20 cellular contexts compared by ENCODE assay signal in genomic region chr7:36961691-36962090, GRCh38.
DNase-seq lines count a peak whose midpoint lies in the region; ATAC-seq, FAIRE-seq and TF ChIP-seq lines count a peak whose summit lies in the region.
"Had no signal": no experiment of that assay in that cellular context is flagged by ENCODE, and none has a peak within 500 bp of the region (broad histone marks: within the 10 kb centered on the region; RNA-seq: fewer than 3 reads in every experiment).

No MANE protein-coding gene starts in this region.

- H4K5ac ChIP-seq in IMR-90 (ENCODE audit: low read depth, low read length) (no peak overlapping the region), H1 (ENCODE audit: insufficient read length, low read depth, low read length) (no peak overlapping the region)

- H2AK5ac ChIP-seq in IMR-90 (ENCODE audit: low read depth, low read length): no peak overlapping the region
- H2AK5ac ChIP-seq in H1 (ENCODE audit: low read depth, low read length): no peak overlapping the region

- H3K23me2 ChIP-seq in H1 (ENCODE audit: low read depth, low read length): no peaks in the 10 kb centered on the region

- intact Hi-C loops in IMR-90 (cut with micrococcal nuclease): no loop called here

- no peak for TF ChIP-seq POLR2A in A549 (IDR thresholded peaks at IDR 0.05; ENCODE audit: low read length)
- no peak for TF ChIP-seq POLR2A in IMR-90 (IDR thresholded peaks at IDR 0.05; ENCODE audit: low read depth, low read length)
- TF ChIP-seq POLR2A in H1 (IDR thresholded peaks at IDR 0.05; ENCODE audit: control extremely low read depth in 1 of 2, low read depth in 2 of 2, low read length in 2 of 2): no peak

- no peak overlapping the region for H2BK15ac ChIP-seq in IMR-90 (ENCODE audit: low read depth, low read length)
- H2BK15ac ChIP-seq in H1 (ENCODE audit: low read length): no peak overlapping the region

- no peak overlapping the region for H2BK12ac ChIP-seq in H1 (ENCODE audit: low read depth, low read length)

- FAIRE-seq in A549 (lab: Jason Lieb, UNC) (no peak), H1 (lab: Jason Lieb, UNC) (no peak)
- FAIRE-seq: GM12892 had no signal

- TF ChIP-seq EP300 in A549 (IDR thresholded peaks at IDR 0.05) (no peak), H1 (IDR thresholded peaks at IDR 0.05; ENCODE audit: borderline replicate concordance in 1 of 2, low read depth in 2 of 2, low read length in 2 of 2) (no peak)

- H4K20me1 ChIP-seq in IMR-90 (ENCODE audit: insufficient read depth, low read length): no peaks in the 10 kb centered on the region
- H4K20me1 ChIP-seq in H1 (replicated peaks in 1 of 2; ENCODE audit: control insufficient read depth in 1 of 2, insufficient read depth in 2 of 2, low read length in 2 of 2): no peaks in the 10 kb centered on the region

- H2BK20ac ChIP-seq in IMR-90 (ENCODE audit: low read depth, low read length): no peak overlapping the region
- no peak overlapping the region for H2BK20ac ChIP-seq in H1 (ENCODE audit: low read length)

- H4K8ac ChIP-seq in IMR-90 (ENCODE audit: low read depth in 2 of 2, low read length in 2 of 2) (no peak overlapping the region), H1 (ENCODE audit: extremely low read depth, insufficient read depth, low read length) (no peak overlapping the region)

- H3K56ac ChIP-seq in IMR-90 (ENCODE audit: extremely low read depth, insufficient read depth, low read length): no peak overlapping the region
- H3K56ac ChIP-seq in H1 (replicated peaks; ENCODE audit: insufficient read length, low read depth, low read length): no peak overlapping the region

- TF ChIP-seq CTCF in A549 (IDR thresholded peaks at IDR 0.05) (no peak), IMR-90 (conservative IDR thresholded peaks at IDR 0.05; ENCODE audit: low read depth, low read length) (no peak), H1 (IDR thresholded peaks at IDR 0.05; ENCODE audit: control extremely low read depth in 1 of 3, insufficient read depth in 1 of 3, low read depth in 1 of 3, low read length in 3 of 3) (no peak)

- in situ Hi-C loops in IMR-90 (cut with MboI; ENCODE audit: low sequenced_read_pairs): loop anchor here (25.0 kb wide), 1 partner anchor 474 kb away; no protein-coding TSS in a partner anchor

- no peak overlapping the region for H3K14ac ChIP-seq in IMR-90 (replicated peaks; ENCODE audit: low read depth, low read length)
- H3K14ac ChIP-seq in H1 (ENCODE audit: insufficient read length): no peak overlapping the region

- CTCF ChIA-PET in A549 (lab: Yijun Ruan, JAX) (interaction anchor here (0.7 to 5.3 kb wide), 7 partner anchors 26 to 291 kb away, joined by 3 to 25 read pairs (median 3); no protein-coding TSS in a partner anchor), IMR-90 (lab: Yijun Ruan, JAX) (no interaction called here), H1 (lab: Charles Lee; ENCODE audit: partially characterized antibody) (interaction anchor here (0.9 to 4.9 kb wide), 9 partner anchors 9 to 474 kb away, joined by 3 to 22 read pairs (median 3); no protein-coding TSS in a partner anchor)

- ATAC-seq in A549 (no peak), GM18909 (IDR thresholded peaks at IDR 0.05; ENCODE audit: poor library complexity, unreplicated experiment) (peak; percentile 56), IMR-90 (ENCODE audit: low read depth) (no peak), HG02759 (IDR thresholded peaks at IDR 0.05; ENCODE audit: unreplicated experiment) (no peak), HG03432 (IDR thresholded peaks at IDR 0.05; ENCODE audit: unreplicated experiment) (no peak)

- H3K4me3 ChIP-seq in A549 (no peak overlapping the region), IMR-90 (ENCODE audit: insufficient read depth, low read depth, low read length) (no peak overlapping the region), H1 (ENCODE audit: extremely low read depth in 1 of 4, insufficient read depth in 2 of 4, low read depth in 3 of 4, low read length in 4 of 4) (no peak overlapping the region)
- H3K4me3 ChIP-seq: SJSA1 had no signal

- H4K91ac ChIP-seq in IMR-90 (ENCODE audit: insufficient read depth, low read depth, low read length) (no peak overlapping the region), H1 (replicated peaks; ENCODE audit: insufficient read length, low read length) (no peak overlapping the region)

- dilution Hi-C loops in IMR-90 (cut with HindIII; ENCODE audit: low sequenced_read_pairs, unreplicated experiment): no loop called here

- no peak overlapping the region for H3K9ac ChIP-seq in IMR-90 (ENCODE audit: low read depth, low read length)
- no peak overlapping the region for H3K9ac ChIP-seq in H1 (replicated peaks in 1 of 4; ENCODE audit: extremely low read depth in 1 of 4, low read depth in 3 of 4, low read length in 3 of 4)

- no peaks in the 10 kb centered on the region for H3K9me3 ChIP-seq in A549
- H3K9me3 ChIP-seq in IMR-90 (ENCODE audit: control insufficient read depth, insufficient read depth, low read length): no peaks in the 10 kb centered on the region
- H3K9me3 ChIP-seq in H1 (ENCODE audit: insufficient read depth in 2 of 2, low read depth in 1 of 2, low read length in 1 of 2): peaks cover 8% of the 10 kb centered on the region in 2 experiments; a peak in 3 of 4 replicates
- H3K9me3 ChIP-seq: SJSA1 had no signal

- H3K27me3 ChIP-seq in IMR-90 (ENCODE audit: control insufficient read depth, insufficient read depth, low read length) (no peaks in the 10 kb centered on the region), H1 (replicated peaks in 1 of 4; ENCODE audit: control insufficient read depth in 3 of 4, extremely low read depth in 1 of 4, insufficient read depth in 3 of 4, low read length in 3 of 4) (no peaks in the 10 kb centered on the region)
- H3K27me3 ChIP-seq: SJSA1 had no signal

- H3K4ac ChIP-seq in IMR-90 (ENCODE audit: low read depth, low read length): no peak overlapping the region
- H3K4ac ChIP-seq in H1 (replicated peaks; ENCODE audit: insufficient read length, low read depth, low read length): no peak overlapping the region

- DNase-seq in A549 (ENCODE audit: low read depth in 1 of 2, low spot score in 1 of 2) (no peak), IMR-90 (no peak), H1 (ENCODE audit: low read depth in 1 of 2, low spot score in 2 of 2) (no peak), CD1c-positive myeloid dendritic cell (ENCODE audit: extremely low spot score) (no peak), NCI-H146 (lab: John Stamatoyannopoulos, UW) (no peak)
- DNase-seq: CD4-positive, alpha-beta T cell; HCEC 1CT; Kasumi-1; NCI-H1417 treated with DMSO at 0.1 percent for 48 hours; NCI-H2081 treated with DMSO at 0.1 percent for 48 hours; NCI-H226; NK-92 treated with Interleukin-12 subunit alpha and Interleukin-12 subunit beta, amount 100 ng/mL, for 24 hours; OCI-M1 had no signal

- H2BK5ac ChIP-seq in IMR-90 (ENCODE audit: low read depth, low read length, poor library complexity, severe bottlenecking) (no peak overlapping the region), H1 (ENCODE audit: low read depth, low read length) (no peak overlapping the region)

- H2BK120ac ChIP-seq in IMR-90 (ENCODE audit: low read depth, low read length) (no peak overlapping the region), H1 (replicated peaks; ENCODE audit: low read depth, low read length) (no peak overlapping the region)

- TF ChIP-seq RAD21 in A549 (conservative IDR thresholded peaks at IDR 0.05 in 1 of 2, IDR thresholded peaks at IDR 0.05 in 1 of 2): no peak
- no peak for TF ChIP-seq RAD21 in IMR-90 (IDR thresholded peaks at IDR 0.05; ENCODE audit: low read length)
- no peak for TF ChIP-seq RAD21 in H1 (IDR thresholded peaks at IDR 0.05 in 1 of 2, conservative IDR thresholded peaks at IDR 0.05 in 1 of 2; ENCODE audit: low read depth in 2 of 2, low read length in 2 of 2)

- H2AK9ac ChIP-seq in IMR-90 (replicated peaks; ENCODE audit: low read depth, low read length, poor library complexity): no peak overlapping the region

- H3K9me1 ChIP-seq in IMR-90 (ENCODE audit: insufficient read depth, low read length): no peaks in the 10 kb centered on the region

- POLR2A ChIA-PET in A549 (lab: Yijun Ruan, JAX): no interaction called here
- POLR2A ChIA-PET in IMR-90 (lab: Charles Lee; ENCODE audit: unreplicated experiment): no interaction called here
- POLR2A ChIA-PET in H1 (lab: Charles Lee; ENCODE audit: partially characterized antibody): no interaction called here

- H3K18ac ChIP-seq in IMR-90 (ENCODE audit: low read depth, low read length) (no peak overlapping the region), H1 (ENCODE audit: extremely low read depth, low read length) (no peak overlapping the region; the same call in 1 of the 2 replicates)

- H2AFZ ChIP-seq in IMR-90 (replicated peaks; ENCODE audit: low read length, poor library complexity) (no peak overlapping the region), H1 (ENCODE audit: low read length) (no peak overlapping the region)

- no peaks in the 10 kb centered on the region for H3K36me3 ChIP-seq in IMR-90 (ENCODE audit: control insufficient read depth, insufficient read depth, low read length)
- H3K36me3 ChIP-seq in H1 (ENCODE audit: control insufficient read depth in 2 of 4, insufficient read depth in 4 of 4, low read length in 3 of 4): no peaks in the 10 kb centered on the region
- H3K36me3 ChIP-seq: SJSA1 had no signal

- no peaks in the 10 kb centered on the region for H3K79me2 ChIP-seq in H1 (ENCODE audit: control insufficient read depth in 1 of 2, insufficient read depth in 2 of 2, low read length in 2 of 2)

- H3K23ac ChIP-seq in IMR-90 (ENCODE audit: low read depth, low read length): no peak overlapping the region
- no peak overlapping the region for H3K23ac ChIP-seq in H1 (ENCODE audit: insufficient read length)

- no peaks in the 10 kb centered on the region; the same call in 2 of the 3 replicates for H3K4me1 ChIP-seq in A549
- no peaks in the 10 kb centered on the region for H3K4me1 ChIP-seq in IMR-90 (ENCODE audit: control insufficient read depth, insufficient read depth, low read length)
- peaks cover 0 to 6% (median 2%) of the 10 kb centered on the region in 4 experiments; a peak in 4 of 7 replicates for H3K4me1 ChIP-seq in H1 (replicated peaks in 1 of 4; ENCODE audit: control insufficient read depth in 3 of 4, insufficient read depth in 4 of 4, low read length in 3 of 4)
- H3K4me1 ChIP-seq: SJSA1 had no signal

- no TSS peak for BruUV-seq in IMR-90 (replicated peaks; lab: Mats Ljungman, UMichigan)

- no peak overlapping the region for H3K27ac ChIP-seq in A549
- H3K27ac ChIP-seq in IMR-90 (ENCODE audit: insufficient read depth, low read length): no peak overlapping the region
- H3K27ac ChIP-seq in H1 (ENCODE audit: low read depth, low read length): no peak overlapping the region
- H3K27ac ChIP-seq: HL-60, RWPE1, SJSA1 had no signal

- H3K4me2 ChIP-seq in A549 (no peak overlapping the region), IMR-90 (ENCODE audit: low read depth, low read length) (no peak overlapping the region), H1 (ENCODE audit: insufficient read depth in 1 of 2, low read depth in 2 of 2, low read length in 2 of 2) (no peak overlapping the region)

- H3K79me1 ChIP-seq in IMR-90 (ENCODE audit: low read depth in 1 of 2, low read length in 2 of 2): no peaks in the 10 kb centered on the region
- no peaks in the 10 kb centered on the region for H3K79me1 ChIP-seq in H1 (ENCODE audit: low read depth, low read length)

TF ChIP-seq in A549, 52 proteins besides CTCF, POLR2A, EP300 and RAD21 (continues in another document):
- TF ChIP-seq FOSB (CRISPR knock-in tag; IDR thresholded peaks at IDR 0.05) (no peak), KDM5A (IDR thresholded peaks at IDR 0.05) (no peak)

TF ChIP-seq in IMR-90, 13 proteins besides CTCF, POLR2A, EP300 and RAD21 (continues in another document):
- peak; percentile 97 for TF ChIP-seq MAFK (IDR thresholded peaks at IDR 0.05; ENCODE audit: low read depth, low read length)

Comparison
In these comparisons a context has a peak if more than half of its experiments do, and no peak if none do; other contexts are left out.
1. Of the 18 proteins assayed by ChIP-seq in both H1 and A549: peak only in H1: none; only in A549: none; in both: MAFK; in neither: 17.